7 cellular contexts compared by ENCODE assay signal in the genomic region with DNA sequence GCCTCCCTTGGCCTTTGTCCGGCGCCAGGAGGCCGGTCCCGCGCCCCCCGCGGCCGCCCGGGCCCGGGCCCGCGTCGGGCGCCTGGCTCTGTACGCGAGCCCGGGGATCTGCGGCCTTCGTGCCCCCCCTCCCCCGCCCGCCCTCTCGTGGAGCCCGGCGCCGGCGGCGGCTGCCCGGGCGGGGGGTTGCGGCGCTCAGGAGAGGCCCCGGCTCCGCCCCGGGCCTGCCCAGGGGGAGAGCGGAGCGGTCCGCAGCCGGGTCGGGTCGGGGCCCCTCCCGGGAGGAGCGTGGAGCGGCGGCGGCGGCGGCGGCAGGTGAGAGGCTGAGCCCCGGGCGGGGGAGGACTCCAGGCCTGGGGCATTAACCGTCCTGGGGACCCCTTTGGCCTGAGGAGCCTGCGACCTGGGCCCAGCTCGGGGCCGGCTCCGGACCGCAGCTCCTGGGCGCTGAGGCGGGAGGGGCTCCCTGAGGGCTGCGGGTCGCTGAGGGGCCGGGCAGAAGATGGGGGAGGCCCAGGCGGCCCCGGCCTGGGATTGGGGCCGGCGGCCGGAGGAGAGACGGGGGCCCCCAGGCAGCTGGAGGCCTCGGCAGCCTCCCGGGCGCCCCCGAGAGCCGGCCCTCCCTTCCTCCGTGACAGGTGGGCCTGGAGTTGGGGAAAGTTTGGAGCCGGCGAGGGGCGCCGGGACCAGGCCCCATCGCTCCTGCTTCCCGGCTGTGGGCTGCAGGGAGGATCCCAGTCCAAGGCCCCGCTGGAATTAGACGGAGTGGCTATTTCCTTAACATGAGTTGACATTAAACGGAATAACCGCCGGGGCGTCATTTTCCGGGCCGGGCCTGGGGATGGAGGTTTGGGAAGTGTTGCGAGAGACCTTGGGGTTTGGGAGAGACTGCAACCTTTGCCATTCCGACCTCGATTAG. TPM values are rescaled to one million over a fixed set of nuclear protein-coding genes. Genes with fewer than 3 reads are reported as not detected.
DNase-seq lines count a peak whose midpoint lies in the region; ATAC-seq and TF ChIP-seq lines count a peak whose summit lies in the region.
"Not testable (repeated sequence)": the region's sequence is repeated elsewhere in the genome, so short reads cannot be mapped to it uniquely, and the experiment has no call there.

No MANE protein-coding gene starts in this region.

- not testable (repeated sequence) for H3K9me3 ChIP-seq in colonic mucosa

- intact Hi-C loops in activated CD8-positive, alpha-beta T cell treated with anti-CD3 and anti-CD28 coated beads for 36 hours (cut with micrococcal nuclease); colonic mucosa (cut with DNase I): not testable (repeated sequence)

- H3K9ac ChIP-seq in colonic mucosa (ENCODE audit: low read depth in 2 of 2, low read length in 2 of 2): peak overlapping the region; percentile 63 to 84

- H3K36me3 ChIP-seq in colonic mucosa: not testable (repeated sequence)

- peak overlapping the region; percentile 63 for H3K4me3 ChIP-seq in colonic mucosa

- H3K27me3 ChIP-seq in colonic mucosa: not testable (repeated sequence)

- peak; percentile 33 for DNase-seq in NCI-H2227 (lab: John Stamatoyannopoulos, UW; ENCODE audit: unreplicated experiment)
- peak; percentile 47 for DNase-seq in activated CD8-positive, alpha-beta T cell treated with anti-CD3 and anti-CD28 coated beads for 36 hours
- peak; percentile 67 for DNase-seq in colonic mucosa
- peak; percentile 11 for DNase-seq in iris pigment epithelial cell (ENCODE audit: low read depth)
- peak; percentile 70 for DNase-seq in retina

- ATAC-seq in GM18867 (IDR thresholded peaks at IDR 0.05; ENCODE audit: unreplicated experiment) (peak; percentile 36), HG02938 (IDR thresholded peaks at IDR 0.05; ENCODE audit: unreplicated experiment) (peak; percentile 33)
- ATAC-seq in activated CD8-positive, alpha-beta T cell treated with anti-CD3 and anti-CD28 coated beads for 36 hours: peak; percentile 32

- CTCF ChIA-PET in activated CD8-positive, alpha-beta T cell treated with anti-CD3 and anti-CD28 coated beads for 36 hours (lab: Charles Lee): not testable (repeated sequence)

- peak overlapping the region; percentile 94 for H3K27ac Mint-ChIP-seq in activated CD8-positive, alpha-beta T cell treated with anti-CD3 and anti-CD28 coated beads for 36 hours

- H3K9me3 Mint-ChIP-seq in activated CD8-positive, alpha-beta T cell treated with anti-CD3 and anti-CD28 coated beads for 36 hours: not testable (repeated sequence)

- H3K4me3 Mint-ChIP-seq in activated CD8-positive, alpha-beta T cell treated with anti-CD3 and anti-CD28 coated beads for 36 hours: peak overlapping the region; percentile 87

- peaks cover 17% of the 10 kb centered on the region for H3K36me3 Mint-ChIP-seq in activated CD8-positive, alpha-beta T cell treated with anti-CD3 and anti-CD28 coated beads for 36 hours (ENCODE audit: low read depth)

- peaks cover 31% of the 10 kb centered on the region for H3K4me1 Mint-ChIP-seq in activated CD8-positive, alpha-beta T cell treated with anti-CD3 and anti-CD28 coated beads for 36 hours (ENCODE audit: low read depth)

- not testable (repeated sequence) for TF ChIP-seq CTCF in activated CD8-positive, alpha-beta T cell treated with anti-CD3 and anti-CD28 coated beads for 36 hours (IDR thresholded peaks at IDR 0.05); colonic mucosa (IDR thresholded peaks at IDR 0.05)

- H3K4me1 ChIP-seq in colonic mucosa: not testable (repeated sequence)

- H3K27me3 Mint-ChIP-seq in activated CD8-positive, alpha-beta T cell treated with anti-CD3 and anti-CD28 coated beads for 36 hours: not testable (repeated sequence)

- peak overlapping the region; percentile 91 for H3K27ac ChIP-seq in colonic mucosa

- POLR2A ChIA-PET in activated CD8-positive, alpha-beta T cell treated with anti-CD3 and anti-CD28 coated beads for 36 hours (lab: Charles Lee): not testable (repeated sequence)

RNA-seq across cellular contexts. Expression of gene TLK2, which starts 0.6 kb away (rescaled TPM):
- total RNA-seq in activated CD8-positive, alpha-beta T cell treated with anti-CD3 and anti-CD28 coated beads for 36 hours: 10 to 100 TPM; 24.8 to 26.8 TPM
- 10 to 100 TPM; 39.0 to 44.1 TPM for total RNA-seq in colonic mucosa

RNA-seq across cellular contexts. Expression of gene METTL2A, which starts 55.5 kb away (rescaled TPM):
- 10 to 100 TPM; 29.7 to 29.8 TPM for total RNA-seq in activated CD8-positive, alpha-beta T cell treated with anti-CD3 and anti-CD28 coated beads for 36 hours
- total RNA-seq in colonic mucosa: 10 to 100 TPM; 20.4 to 30.2 TPM

Comparison
In these comparisons a context has a peak if more than half of its experiments do, and no peak if none do; other contexts are left out.
1. Peak in every context shown above with its lines: DNase-seq, ATAC-seq, H3K4me3 ChIP-seq and H3K27ac ChIP-seq.
2. DNase-seq: peak in every context shown above with its lines; median percentile 70 in retina; 67 in colonic mucosa; 47 in activated CD8-positive, alpha-beta T cell treated with anti-CD3 and anti-CD28 coated beads for 36 hours; 33 in NCI-H2227; 11 in iris pigment epithelial cell.